1 cellular context compared by ENCODE assay signal in the genomic region with DNA sequence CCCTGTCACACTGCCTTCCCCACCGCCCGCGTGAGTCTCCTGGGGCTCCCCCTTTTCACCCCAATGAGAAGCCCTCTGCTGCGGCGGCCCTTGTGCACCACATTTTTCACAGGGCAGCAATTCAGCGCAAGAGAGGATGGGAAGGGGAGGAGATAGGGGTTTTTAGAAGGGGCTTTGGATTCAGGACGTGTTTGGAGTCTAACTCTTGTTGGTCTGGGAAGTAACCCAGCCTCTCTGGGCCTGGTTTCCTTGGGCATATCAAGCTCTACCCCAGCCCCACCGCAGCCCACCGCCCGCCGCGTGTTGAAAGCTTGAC.
A peak's percentile ranks its signal among the peaks of the same experiment; 100 is the strongest.
TF ChIP-seq lines count a peak whose summit lies in the region.

No MANE protein-coding gene starts in this region.

TF ChIP-seq in HepG2, 621 proteins besides CTCF, POLR2A, EP300 and RAD21 (continued from another document):
- TF ChIP-seq TCF12 (IDR thresholded peaks at IDR 0.05) (no peak), TCF12 (CRISPR knock-in tag; IDR thresholded peaks at IDR 0.05) (peak; percentile 10; the same call in 1 of the 2 replicates), HNRNPK (IDR thresholded peaks at IDR 0.05; ENCODE audit: low read depth, low read length, poor library complexity, severe bottlenecking) (no peak), SETDB1 (CRISPR knock-in tag; IDR thresholded peaks at IDR 0.05; ENCODE audit: borderline replicate concordance) (no peak)
- TF ChIP-seq, protein P1, sequence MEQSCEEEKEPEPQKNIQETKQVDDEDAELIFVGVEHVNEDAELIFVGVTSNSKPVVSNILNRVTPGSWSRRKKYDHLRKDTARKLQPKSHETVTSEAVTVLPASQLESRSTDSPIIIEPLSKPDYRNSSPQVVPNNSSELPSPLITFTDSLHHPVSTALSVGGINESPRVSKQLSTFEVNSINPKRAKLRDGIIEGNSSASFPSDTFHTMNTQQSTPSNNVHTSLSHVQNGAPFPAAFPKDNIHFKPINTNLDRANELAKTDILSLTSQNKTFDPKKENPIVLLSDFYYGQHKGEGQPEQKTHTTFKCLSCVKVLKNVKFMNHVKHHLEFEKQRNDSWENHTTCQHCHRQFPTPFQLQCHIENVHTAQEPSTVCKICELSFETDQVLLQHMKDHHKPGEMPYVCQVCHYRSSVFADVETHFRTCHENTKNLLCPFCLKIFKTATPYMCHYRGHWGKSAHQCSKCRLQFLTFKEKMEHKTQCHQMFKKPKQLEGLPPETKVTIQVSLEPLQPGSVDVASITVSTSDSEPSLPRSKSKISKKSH (CRISPR knock-in tag; IDR thresholded peaks at IDR 0.05; ENCODE audit: borderline replicate concordance): no peak
TF ChIP-seq in HepG2: peak in this region for 14.
